In genomic region chr3:119470851-119471250, GRCh38 we compare ENCODE assay signal across 1 cellular context.
TF ChIP-seq lines count a peak whose summit lies in the region.

No MANE protein-coding gene starts in this region.

TF ChIP-seq in GM23338, 12 proteins besides CTCF, POLR2A, EP300 and RAD21 (continued from another document):
- TF ChIP-seq ZNF462 (CRISPR knock-in tag; IDR thresholded peaks at IDR 0.05) (no peak), EZH2 (IDR thresholded peaks at IDR 0.05; ENCODE audit: low read depth, unreplicated experiment) (no peak), NANOG (IDR thresholded peaks at IDR 0.05; ENCODE audit: borderline replicate concordance) (no peak), POLR2AphosphoS5 (IDR thresholded peaks at IDR 0.05; ENCODE audit: low read depth) (no peak), REST (IDR thresholded peaks at IDR 0.05; ENCODE audit: unreplicated experiment) (no peak)
